Comparison of ENCODE assay signal across 19 cellular contexts in the genomic region with DNA sequence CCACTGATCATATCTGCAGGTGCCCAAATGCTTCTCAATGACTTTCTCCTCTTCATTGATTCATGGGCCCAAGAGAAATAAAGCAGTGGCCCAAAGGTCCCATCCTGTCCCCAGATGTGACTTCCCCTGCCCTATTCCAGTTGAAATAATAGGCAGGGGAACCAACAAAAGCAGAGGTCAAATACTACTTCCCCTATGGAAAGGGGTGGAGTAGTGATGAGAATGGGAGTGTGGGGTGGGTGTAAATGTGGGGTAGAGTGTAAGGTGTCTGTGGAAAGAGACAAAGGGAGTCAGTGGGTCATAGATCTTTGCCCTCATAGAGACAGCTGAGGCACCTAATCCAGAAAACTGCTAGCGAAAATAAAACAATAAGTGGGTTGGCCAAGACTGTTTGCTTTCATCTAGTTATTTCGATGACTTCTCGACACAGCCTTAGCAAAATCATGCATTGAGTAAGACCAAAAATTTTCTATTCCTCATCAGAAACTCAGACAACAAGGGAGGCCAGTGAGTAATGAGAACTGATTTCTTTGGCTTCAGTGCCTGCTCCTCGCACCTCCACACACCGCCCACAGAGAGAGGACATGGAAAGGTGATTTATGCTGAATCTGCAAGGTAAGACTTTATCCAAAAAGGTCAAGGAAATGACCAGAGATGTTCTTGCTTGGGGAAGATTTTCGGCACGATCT. TPM values are rescaled to one million over a fixed set of nuclear protein-coding genes. Genes with fewer than 3 reads are reported as not detected.
A peak's percentile ranks its signal among the peaks of the same experiment; 100 is the strongest.
DNase-seq lines count a peak whose midpoint lies in the region; ATAC-seq and TF ChIP-seq lines count a peak whose summit lies in the region.
"Had no signal": no experiment of that assay in that cellular context is flagged by ENCODE, and none has a peak within 500 bp of the region (broad histone marks: within the 10 kb centered on the region; RNA-seq: fewer than 3 reads in every experiment).

No MANE protein-coding gene starts in this region.

- no peaks in the 10 kb centered on the region for H3F3A ChIP-seq in smooth muscle cell (ENCODE audit: low read depth)

- ATAC-seq in left cardiac atrium (peak; percentile 50 to 88), Right ventricle myocardium superior (ENCODE audit: poor library complexity) (no peak), lung (ENCODE audit: insufficient read depth, low FRiP score) (peak; percentile 44)
- ATAC-seq: K562, PC-3 had no signal

- H3K4me3 ChIP-seq in cardiac fibroblast (replicated peaks in 1 of 2; ENCODE audit: low read depth in 2 of 2, low read length in 2 of 2) (no peak overlapping the region), lung (no peak overlapping the region), smooth muscle cell (no peak overlapping the region)
- H3K4me3 ChIP-seq: K562, SJCRH30 had no signal

- DNase-seq in left cardiac atrium (no peak), Right ventricle myocardium superior (no peak), cardiac fibroblast (ENCODE audit: low read depth in 2 of 2) (peak; percentile 22 to 84), lung (ENCODE audit: low spot score) (no peak), H4 (ENCODE audit: low spot score) (no peak), DMS79 treated with DMSO at 0.1 percent for 48 hours (lab: John Stamatoyannopoulos, UW) (no peak), smooth muscle cell (lab: John Stamatoyannopoulos, UW; ENCODE audit: unreplicated experiment) (no peak)
- DNase-seq in activated naive CD4-positive, alpha-beta T cell (lab: John Stamatoyannopoulos, UW), result no peak
- DNase-seq: GDM1, NCI-H1417 treated with DMSO at 0.1 percent for 48 hours, NCI-H2029, NCI-H2171, NCI-H446 treated with DMSO at 0.1 percent for 48 hours, NCI-H774, PC-3, SJCRH30 had no signal

- no peaks in the 10 kb centered on the region for H3K4me1 ChIP-seq in lung (ENCODE audit: control insufficient read depth in 2 of 2, insufficient read depth in 2 of 2, low read length in 2 of 2)
- peaks cover 2% of the 10 kb centered on the region for H3K4me1 ChIP-seq in smooth muscle cell (ENCODE audit: low read depth)
- H3K4me1 ChIP-seq: SJCRH30 had no signal

- H3K36me3 ChIP-seq in lung (ENCODE audit: control insufficient read depth in 2 of 2, insufficient read depth in 2 of 2, low read length in 2 of 2) (no peaks in the 10 kb centered on the region), smooth muscle cell (ENCODE audit: low read depth) (no peaks in the 10 kb centered on the region)
- H3K36me3 ChIP-seq: SJCRH30 had no signal

- no peak overlapping the region for H2AFZ ChIP-seq in smooth muscle cell (ENCODE audit: low read depth)

- H3K79me2 ChIP-seq in smooth muscle cell (ENCODE audit: low read depth), result no peaks in the 10 kb centered on the region

- 88 to 92% methylated on average over 7 of the region's 7 CpGs for WGBS in lung, 2 donors
- 84% methylated on average over 4 of the region's 7 CpGs for WGBS in smooth muscle cell (ENCODE audit: low lambda C conversion rate)

- H3K27me3 ChIP-seq in lung (ENCODE audit: control insufficient read depth, insufficient read depth) (no peaks in the 10 kb centered on the region), smooth muscle cell (ENCODE audit: low read depth) (no peaks in the 10 kb centered on the region)
- H3K27me3 ChIP-seq: SJCRH30 had no signal

- H3K9ac ChIP-seq in smooth muscle cell (ENCODE audit: low read depth), result no peak overlapping the region

- no peak overlapping the region for H3K27ac ChIP-seq in lung (ENCODE audit: low read depth in 1 of 2, low read length in 1 of 2)
- no peak overlapping the region for H3K27ac ChIP-seq in smooth muscle cell (ENCODE audit: low read depth)
- H3K27ac ChIP-seq: C4-2B, RWPE1, SJCRH30 had no signal

- H3K9me3 ChIP-seq in lung (ENCODE audit: control insufficient read depth in 2 of 2, insufficient read depth in 1 of 2, low read length in 1 of 2) (no peaks in the 10 kb centered on the region), smooth muscle cell (replicated peaks; ENCODE audit: low read depth) (no peaks in the 10 kb centered on the region)
- H3K9me3 ChIP-seq: SJCRH30 had no signal

- intact Hi-C loops in left cardiac atrium (cut with DNase I), result no loop called here
- intact Hi-C loops in Right ventricle myocardium superior (cut with DNase I), result no loop called here

- no peak overlapping the region for H3K4me2 ChIP-seq in smooth muscle cell

- TF ChIP-seq CTCF in cardiac fibroblast (IDR thresholded peaks at IDR 0.05; ENCODE audit: low read depth, low read length) (no peak), lung (IDR thresholded peaks at IDR 0.05; ENCODE audit: control extremely low read depth, extremely low read depth) (no peak), smooth muscle cell (IDR thresholded peaks at IDR 0.05; ENCODE audit: borderline replicate concordance, insufficient read depth, poor library complexity, severe bottlenecking) (no peak)

- no peaks in the 10 kb centered on the region for H4K20me1 ChIP-seq in smooth muscle cell (ENCODE audit: low read depth)

RNA-seq across cellular contexts. Expression of gene IL22, which starts 10.9 kb away (rescaled TPM):
- total RNA-seq in left cardiac atrium (not detected), Right ventricle myocardium superior (not detected), lung (not detected), smooth muscle cell (not detected in 2 replicates)
- polyA plus RNA-seq in lung (under 1 TPM in 1 of 2 donors, not detected in 1; 0.46 TPM), smooth muscle cell (not detected in 2 replicates)
- not detected in 2 replicates for total RNA-seq in H4 (2014; rRNA removed; shearing (Covaris generic))
- total RNA-seq: K562, PC-3, SJCRH30 had no signal
- polyA plus RNA-seq: K562 had no signal

RNA-seq across cellular contexts. Expression of gene IL26, which starts 38.7 kb away (rescaled TPM):
- not detected for total RNA-seq in left cardiac atrium
- total RNA-seq in Right ventricle myocardium superior, result not detected
- total RNA-seq in lung, result not detected
- not detected for polyA plus RNA-seq in lung
- not detected in 2 replicates for total RNA-seq in H4 (2014; rRNA removed; shearing (Covaris generic))
- not detected in 2 replicates for total RNA-seq in smooth muscle cell
- polyA plus RNA-seq in smooth muscle cell, result not detected in 2 replicates
- total RNA-seq: K562, PC-3, SJCRH30 had no signal
- polyA plus RNA-seq: K562 had no signal

Comparison
In these comparisons a context has a peak if more than half of its experiments do, and no peak if none do; other contexts are left out.
1. DNase-seq: peak in cardiac fibroblast (2 of 2); none in left cardiac atrium (single experiment), Right ventricle myocardium superior (single experiment), lung (single experiment), activated naive CD4-positive, alpha-beta T cell (0 of 4), H4 (single experiment), DMS79 treated with DMSO at 0.1 percent for 48 hours (single experiment) and smooth muscle cell (single experiment).